17 cellular contexts compared by ENCODE assay signal in the genomic region with DNA sequence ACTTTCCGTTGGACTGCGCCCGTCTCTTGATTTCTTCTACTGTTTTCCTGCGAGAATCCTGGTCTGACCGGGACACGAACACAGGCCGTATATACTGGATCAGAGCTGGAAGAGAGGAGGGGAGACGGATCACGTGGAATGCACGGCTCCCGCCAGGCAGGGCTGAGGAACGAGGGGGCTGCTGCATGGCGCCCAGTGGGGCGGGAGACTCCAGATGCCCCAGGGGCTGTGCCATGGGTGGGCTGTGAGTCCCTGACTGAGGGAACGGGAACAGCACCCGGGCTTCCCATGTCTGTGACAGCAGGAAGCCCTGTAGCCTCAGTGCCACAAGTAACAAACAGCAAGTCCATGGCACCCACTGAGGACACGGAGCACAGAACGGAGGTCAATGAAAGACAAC. TPM values are rescaled to one million over a fixed set of nuclear protein-coding genes. Genes with fewer than 3 reads are reported as not detected.
DNase-seq lines count a peak whose midpoint lies in the region; ATAC-seq and TF ChIP-seq lines count a peak whose summit lies in the region.
"Had no signal": no experiment of that assay in that cellular context is flagged by ENCODE, and none has a peak within 500 bp of the region (broad histone marks: within the 10 kb centered on the region; RNA-seq: fewer than 3 reads in every experiment).

No MANE protein-coding gene starts in this region.

- H3K9me3 Mint-ChIP-seq in activated CD4-positive, alpha-beta T cell treated with anti-CD3 and anti-CD28 coated beads for 36 hours (ENCODE audit: low read depth): no peaks in the 10 kb centered on the region
- no peaks in the 10 kb centered on the region for H3K9me3 Mint-ChIP-seq in IgD-negative memory B cell
- H3K9me3 Mint-ChIP-seq in progenitor cell of endocrine pancreas (ENCODE audit: low read depth): no peaks in the 10 kb centered on the region
- H3K9me3 Mint-ChIP-seq: activated CD4-positive, alpha-beta T cell treated with anti-CD3 and anti-CD28 coated beads, Interleukin-2, amount 10 ng/mL, durations not matched to agents 24 days and 14 days; H9 had no signal

- no peaks in the 10 kb centered on the region for H3K4me1 ChIP-seq in smooth muscle cell (ENCODE audit: low read depth)

- H3K27ac Mint-ChIP-seq in activated CD4-positive, alpha-beta T cell treated with anti-CD3 and anti-CD28 coated beads for 36 hours: peak overlapping the region; percentile 82
- H3K27ac Mint-ChIP-seq in IgD-negative memory B cell (peak overlapping the region; percentile 100), progenitor cell of endocrine pancreas (no peak overlapping the region)

- H3K4me1 Mint-ChIP-seq in activated CD4-positive, alpha-beta T cell treated with anti-CD3 and anti-CD28 coated beads for 36 hours: peaks cover 38% of the 10 kb centered on the region
- H3K4me1 Mint-ChIP-seq in IgD-negative memory B cell (peaks cover 55 to 71% (median 67%) of the 10 kb centered on the region in 3 donors), progenitor cell of endocrine pancreas (ENCODE audit: low read depth) (no peaks in the 10 kb centered on the region)
- H3K4me1 Mint-ChIP-seq: H9 had no signal

- peaks cover 87% of the 10 kb centered on the region for H4K20me1 ChIP-seq in smooth muscle cell (ENCODE audit: low read depth)

- CTCF ChIA-PET in activated CD4-positive, alpha-beta T cell treated with anti-CD3 and anti-CD28 coated beads for 36 hours (lab: Charles Lee): interaction anchor here (0.6 to 1.2 kb wide), 7 partner anchors 10 to 174 kb away, joined by 3 to 10 read pairs (median 3); no protein-coding TSS in a partner anchor

- no peak for TF ChIP-seq CTCF in brain microvascular endothelial cell (IDR thresholded peaks at IDR 0.05; ENCODE audit: low read depth, low read length, missing control alignments)
- TF ChIP-seq CTCF in smooth muscle cell (IDR thresholded peaks at IDR 0.05; ENCODE audit: borderline replicate concordance, insufficient read depth, poor library complexity, severe bottlenecking): no peak
- TF ChIP-seq CTCF in progenitor cell of endocrine pancreas (IDR thresholded peaks at IDR 0.05; ENCODE audit: unreplicated experiment): no peak

- intact Hi-C loops in activated CD4-positive, alpha-beta T cell treated with anti-CD3 and anti-CD28 coated beads for 36 hours (cut with DNase I, micrococcal nuclease): loop anchor here (1.0 to 5.0 kb wide), 4 partner anchors 33 to 377 kb away; a partner anchor contains a TSS

- H3K9me3 ChIP-seq in smooth muscle cell (replicated peaks; ENCODE audit: low read depth): no peaks in the 10 kb centered on the region
- H3K9me3 ChIP-seq in MG63: no peaks in the 10 kb centered on the region
- H3K9me3 ChIP-seq: mucosa of descending colon had no signal

- POLR2A ChIA-PET in activated CD4-positive, alpha-beta T cell treated with anti-CD3 and anti-CD28 coated beads for 36 hours (lab: Charles Lee): no interaction called here

- H3K79me2 ChIP-seq in smooth muscle cell (ENCODE audit: low read depth): no peaks in the 10 kb centered on the region

- H2AFZ ChIP-seq in smooth muscle cell (ENCODE audit: low read depth): no peak overlapping the region

- in situ Hi-C loops in brain microvascular endothelial cell (cut with HindIII; ENCODE audit: low pct_ligation_motif_present, low sequenced_read_pairs): no loop called here

- H3K4me2 ChIP-seq in smooth muscle cell: no peak overlapping the region

- ATAC-seq in activated CD4-positive, alpha-beta T cell treated with anti-CD3 and anti-CD28 coated beads for 36 hours: no peak

- no peaks in the 10 kb centered on the region for H3K27me3 Mint-ChIP-seq in activated CD4-positive, alpha-beta T cell treated with anti-CD3 and anti-CD28 coated beads for 36 hours
- H3K27me3 Mint-ChIP-seq in IgD-negative memory B cell: peaks cover 2% of the 10 kb centered on the region
- H3K27me3 Mint-ChIP-seq in progenitor cell of endocrine pancreas: no peaks in the 10 kb centered on the region
- H3K27me3 Mint-ChIP-seq: activated CD4-positive, alpha-beta T cell treated with anti-CD3 and anti-CD28 coated beads, Interleukin-2, amount 10 ng/mL, durations not matched to agents 24 days and 14 days had no signal

- H3K36me3 Mint-ChIP-seq in activated CD4-positive, alpha-beta T cell treated with anti-CD3 and anti-CD28 coated beads for 36 hours (ENCODE audit: low read depth): peaks cover 50% of the 10 kb centered on the region
- H3K36me3 Mint-ChIP-seq in IgD-negative memory B cell (peaks cover 11% of the 10 kb centered on the region), progenitor cell of endocrine pancreas (ENCODE audit: insufficient read depth) (peaks cover 12% of the 10 kb centered on the region)

- no peak for DNase-seq in activated CD4-positive, alpha-beta T cell treated with anti-CD3 and anti-CD28 coated beads for 36 hours
- no peak for DNase-seq in activated CD4-positive, alpha-beta T cell treated with anti-CD3 and anti-CD28 coated beads, Interleukin-2, amount 50 U/mL, for 1 hour
- DNase-seq in brain microvascular endothelial cell (no peak), smooth muscle cell (lab: John Stamatoyannopoulos, UW; ENCODE audit: unreplicated experiment) (no peak), MG63 (no peak), DMS153 (lab: John Stamatoyannopoulos, UW) (no peak), progenitor cell of endocrine pancreas (ENCODE audit: low spot score, unreplicated experiment) (no peak)
- DNase-seq: activated CD4-positive, alpha-beta T cell treated with anti-CD3 and anti-CD28 coated beads, Interleukin-2, amount 10 ng/mL, durations not matched to agents 24 days and 14 days; activated gamma-delta T cell; H9; left cardiac atrium; mucosa of descending colon; NCI-H1105; posterior cingulate gyrus; T-helper 9 cell had no signal

- no peak overlapping the region for H3K9ac ChIP-seq in smooth muscle cell (ENCODE audit: low read depth)

- 98% methylated on average over 18 of the region's 18 CpGs for WGBS in smooth muscle cell (ENCODE audit: low lambda C conversion rate)

- H3K36me3 ChIP-seq in brain microvascular endothelial cell (replicated peaks): peaks cover 50% of the 10 kb centered on the region
- no peaks in the 10 kb centered on the region for H3K36me3 ChIP-seq in smooth muscle cell (ENCODE audit: low read depth)
- peaks cover 99% of the 10 kb centered on the region for H3K36me3 ChIP-seq in MG63

- H3K4me3 Mint-ChIP-seq in activated CD4-positive, alpha-beta T cell treated with anti-CD3 and anti-CD28 coated beads for 36 hours: no peak overlapping the region
- peak overlapping the region; percentile 64 to 94 (median 90) for H3K4me3 Mint-ChIP-seq in IgD-negative memory B cell
- no peak overlapping the region for H3K4me3 Mint-ChIP-seq in progenitor cell of endocrine pancreas (ENCODE audit: low read depth)
- H3K4me3 Mint-ChIP-seq: activated CD4-positive, alpha-beta T cell treated with anti-CD3 and anti-CD28 coated beads, Interleukin-2, amount 10 ng/mL, durations not matched to agents 24 days and 14 days; H9 had no signal

- H3K27ac ChIP-seq in brain microvascular endothelial cell (peak overlapping the region; percentile 10), smooth muscle cell (ENCODE audit: low read depth) (peak overlapping the region; percentile 19)
- H3K27ac ChIP-seq: 22Rv1 had no signal

- H3F3A ChIP-seq in smooth muscle cell (ENCODE audit: low read depth): no peaks in the 10 kb centered on the region

- H3K27me3 ChIP-seq in brain microvascular endothelial cell (replicated peaks) (no peaks in the 10 kb centered on the region), smooth muscle cell (ENCODE audit: low read depth) (no peaks in the 10 kb centered on the region), MG63 (no peaks in the 10 kb centered on the region)

- H3K4me3 ChIP-seq in brain microvascular endothelial cell (ENCODE audit: low read depth, low read length) (no peak overlapping the region), smooth muscle cell (no peak overlapping the region), MG63 (no peak overlapping the region)
- H3K4me3 ChIP-seq: mucosa of descending colon had no signal

RNA-seq across cellular contexts. Expression of a gene that starts 34.0 kb away (rescaled TPM):
- total RNA-seq in activated CD4-positive, alpha-beta T cell treated with anti-CD3 and anti-CD28 coated beads for 36 hours: 10 to 100 TPM; 42.5 to 54.5 TPM
- polyA plus RNA-seq in IgD-negative memory B cell (76.4 TPM), smooth muscle cell (50.1 and 55.7 TPM in 2 replicates)
- total RNA-seq in smooth muscle cell (42.7 and 52.0 TPM in 2 replicates), progenitor cell of endocrine pancreas (73.3 and 76.4 TPM in 2 replicates)
- total RNA-seq in MG63 (2014; rRNA removed; shearing (Covaris generic); ENCODE audit: low replicate concordance): 130 and 166 TPM in 2 replicates

RNA-seq across cellular contexts. Expression of a gene that starts 44.5 kb away (rescaled TPM):
- total RNA-seq in activated CD4-positive, alpha-beta T cell treated with anti-CD3 and anti-CD28 coated beads for 36 hours: not detected
- polyA plus RNA-seq in IgD-negative memory B cell: not detected
- total RNA-seq in smooth muscle cell: not detected in 2 replicates
- polyA plus RNA-seq in smooth muscle cell: not detected in 2 replicates
- total RNA-seq in MG63 (2014; rRNA removed; shearing (Covaris generic); ENCODE audit: low replicate concordance): not detected in 2 replicates
- total RNA-seq in progenitor cell of endocrine pancreas: not detected in 2 replicates
- total RNA-seq: activated CD4-positive, alpha-beta T cell treated with anti-CD3 and anti-CD28 coated beads, Interleukin-2, amount 10 ng/mL, durations not matched to agents 24 days and 14 days; mucosa of descending colon had no signal

Comparison
In these comparisons a context has a peak if more than half of its experiments do, and no peak if none do; other contexts are left out.
1. H3K4me3 Mint-ChIP-seq: peak in IgD-negative memory B cell (4 of 4); none in activated CD4-positive, alpha-beta T cell treated with anti-CD3 and anti-CD28 coated beads for 36 hours (single experiment) and progenitor cell of endocrine pancreas (single experiment).